ENCODE assay signal across 15 cellular contexts in the genomic region with DNA sequence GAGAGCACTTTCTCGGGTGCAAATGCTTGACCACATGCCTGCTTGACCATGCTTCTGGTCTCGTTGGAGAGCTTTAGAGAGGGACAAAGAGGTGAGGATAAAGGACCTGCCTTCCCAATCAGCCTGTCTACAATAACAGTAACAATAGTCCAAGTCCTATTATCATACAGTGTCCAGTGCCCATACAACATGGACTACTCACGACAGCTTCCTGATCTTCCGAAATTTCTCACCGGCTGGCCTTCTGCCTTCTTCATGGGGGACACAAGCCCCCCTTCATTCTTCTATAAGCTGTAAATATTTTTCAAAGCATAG.
DNase-seq lines count a peak whose midpoint lies in the region; ATAC-seq, FAIRE-seq and TF ChIP-seq lines count a peak whose summit lies in the region.
"Had no signal": no experiment of that assay in that cellular context is flagged by ENCODE, and none has a peak within 500 bp of the region (broad histone marks: within the 10 kb centered on the region; RNA-seq: fewer than 3 reads in every experiment).

No MANE protein-coding gene starts in this region.

- peaks cover 13% of the 10 kb centered on the region for H3K27me3 Mint-ChIP-seq in glutamatergic neuron (ENCODE audit: unreplicated experiment)

- TF ChIP-seq POLR2A in A549 (IDR thresholded peaks at IDR 0.05; ENCODE audit: low read length) = no peak
- no peak for TF ChIP-seq POLR2A in gastrocnemius medialis (IDR thresholded peaks at IDR 0.05)

- H2BK5ac ChIP-seq in neuronal stem cell (ENCODE audit: low read length) = no peak overlapping the region

- H3K9me3 ChIP-seq in A549 (no peaks in the 10 kb centered on the region), OCI-LY3 (ENCODE audit: insufficient read depth, low read length) (no peaks in the 10 kb centered on the region), neuronal stem cell (replicated peaks in 1 of 2; ENCODE audit: control insufficient read depth in 2 of 2, insufficient read depth in 1 of 2, low read depth in 1 of 2, low read length in 2 of 2) (no peaks in the 10 kb centered on the region), gastrocnemius medialis (no peaks in the 10 kb centered on the region)

- no peaks in the 10 kb centered on the region for H3K36me3 Mint-ChIP-seq in glutamatergic neuron (ENCODE audit: unreplicated experiment)
- H3K36me3 Mint-ChIP-seq: CD8-positive, alpha-beta T cell had no signal

- peak overlapping the region; percentile 70 for H3K27ac Mint-ChIP-seq in glutamatergic neuron (ENCODE audit: unreplicated experiment)
- H3K27ac Mint-ChIP-seq: B cell; CD8-positive, alpha-beta T cell had no signal

- no peak overlapping the region for H2AK5ac ChIP-seq in neuronal stem cell (ENCODE audit: low read depth, low read length)

- peaks cover 13% of the 10 kb centered on the region for H3K9me3 Mint-ChIP-seq in glutamatergic neuron (ENCODE audit: unreplicated experiment)
- H3K9me3 Mint-ChIP-seq: CD8-positive, alpha-beta T cell had no signal

- no peaks in the 10 kb centered on the region for H3K4me1 ChIP-seq in A549
- H3K4me1 ChIP-seq in OCI-LY3 (ENCODE audit: low read length) = 0 out of 2 replicates have a peak, but pooled peaks cover 4% of the 10 kb centered on the region
- H3K4me1 ChIP-seq in neuronal stem cell (ENCODE audit: control insufficient read depth in 2 of 2, insufficient read depth in 1 of 2, low read depth in 1 of 2, low read length in 2 of 2) = peaks cover 2 to 4% of the 10 kb centered on the region in 2 donors
- no peaks in the 10 kb centered on the region for H3K4me1 ChIP-seq in gastrocnemius medialis
- H3K4me1 ChIP-seq: BLaER1 treated with 17β-estradiol and CSF1 and Interleukin-3, amounts not matched to agents 10 nM and 100 nM had no signal

- H3K27ac ChIP-seq in A549 (no peak overlapping the region), OCI-LY3 (ENCODE audit: low read length) (no peak overlapping the region), neuronal stem cell (replicated peaks; ENCODE audit: low read length) (no peak overlapping the region), gastrocnemius medialis (no peak overlapping the region)
- H3K27ac ChIP-seq: 22Rv1; BLaER1 treated with 17β-estradiol and CSF1 and Interleukin-3, amounts not matched to agents 10 nM and 100 nM; GM23248 had no signal

- TF ChIP-seq RAD21 in A549 (conservative IDR thresholded peaks at IDR 0.05 in 1 of 2, IDR thresholded peaks at IDR 0.05 in 1 of 2) = no peak

- ATAC-seq in A549 (peak; percentile 51 to 65; a peak in 4 of 6 replicates), HG02759 (IDR thresholded peaks at IDR 0.05; ENCODE audit: unreplicated experiment) (no peak), gastrocnemius medialis (no peak)
- ATAC-seq: CD8-positive, alpha-beta T cell had no signal

- H3K4me3 ChIP-seq in A549 (no peak overlapping the region), OCI-LY3 (ENCODE audit: low read length) (no peak overlapping the region), neuronal stem cell (ENCODE audit: low read length in 2 of 2) (no peak overlapping the region), gastrocnemius medialis (no peak overlapping the region)
- H3K4me3 ChIP-seq: BLaER1 treated with 17β-estradiol and CSF1 and Interleukin-3, amounts not matched to agents 10 nM and 100 nM; GM23248 had no signal

- TF ChIP-seq CTCF in A549 (IDR thresholded peaks at IDR 0.05) = no peak
- no peak for TF ChIP-seq CTCF in OCI-LY3 (IDR thresholded peaks at IDR 0.05; ENCODE audit: low read depth, low read length)
- TF ChIP-seq CTCF in glutamatergic neuron (IDR thresholded peaks at IDR 0.05; ENCODE audit: partially characterized antibody, unreplicated experiment) = no peak
- TF ChIP-seq CTCF in gastrocnemius medialis (IDR thresholded peaks at IDR 0.05 in 4 of 5, conservative IDR thresholded peaks at IDR 0.05 in 1 of 5) = no peak

- no peak overlapping the region for H3K4me3 Mint-ChIP-seq in glutamatergic neuron (ENCODE audit: unreplicated experiment)
- H3K4me3 Mint-ChIP-seq: B cell; CD8-positive, alpha-beta T cell had no signal

- no peak overlapping the region for H3K4ac ChIP-seq in neuronal stem cell (ENCODE audit: low read length)

- 44% methylated on average over 5 of the region's 5 CpGs for WGBS in A549 (ENCODE audit: missing lambda C conversion rate)
- WGBS in neuronal stem cell (ENCODE audit: extremely low coverage in 2 of 2, insufficient read length in 2 of 2, insufficient replicate concordance in 1 of 2), 2 donors = no CpG with 5 or more reads among the region's 5 CpGs

- no peaks in the 10 kb centered on the region for H4K20me1 ChIP-seq in OCI-LY3 (ENCODE audit: insufficient read depth, low read length)
- H4K20me1 ChIP-seq: BLaER1 treated with 17β-estradiol and CSF1 and Interleukin-3, amounts not matched to agents 10 nM and 100 nM had no signal

- H3K4me1 Mint-ChIP-seq in glutamatergic neuron (ENCODE audit: low read depth, unreplicated experiment) = peaks cover 44% of the 10 kb centered on the region
- H3K4me1 Mint-ChIP-seq: B cell had no signal

- no peak for FAIRE-seq in A549 (lab: Jason Lieb, UNC)
- FAIRE-seq: GM19239 had no signal

- H2AFZ ChIP-seq in OCI-LY3 (ENCODE audit: low read depth, low read length) (no peak overlapping the region), neuronal stem cell (ENCODE audit: low read length) (peak overlapping the region; percentile 4)
- H2AFZ ChIP-seq: GM23248 had no signal

- H3K18ac ChIP-seq in neuronal stem cell (ENCODE audit: low read length) = no peak overlapping the region

- no peak overlapping the region for H3K14ac ChIP-seq in neuronal stem cell (ENCODE audit: low read length)

- POLR2A ChIA-PET in A549 (lab: Yijun Ruan, JAX) = no interaction called here

- no peak overlapping the region for H2BK120ac ChIP-seq in neuronal stem cell (ENCODE audit: low read depth, low read length)

- no peak overlapping the region for H2BK15ac ChIP-seq in neuronal stem cell (ENCODE audit: low read length)

- H3K36me3 ChIP-seq in OCI-LY3 (replicated peaks; ENCODE audit: low read depth, low read length) (no peaks in the 10 kb centered on the region), neuronal stem cell (replicated peaks in 1 of 2; ENCODE audit: control insufficient read depth in 2 of 2, insufficient read depth in 2 of 2, low read length in 2 of 2) (no peaks in the 10 kb centered on the region), gastrocnemius medialis (no peaks in the 10 kb centered on the region)
- H3K36me3 ChIP-seq: BLaER1 treated with 17β-estradiol and CSF1 and Interleukin-3, amounts not matched to agents 10 nM and 100 nM had no signal

- CTCF ChIA-PET in A549 (lab: Yijun Ruan, JAX) = interaction anchor here (0.9 to 1.0 kb wide), 2 partner anchors 8 to 397 kb away, joined by 3 to 4 read pairs; no protein-coding TSS in a partner anchor

- no peak overlapping the region for H2BK12ac ChIP-seq in neuronal stem cell (ENCODE audit: low read length)

- no peaks in the 10 kb centered on the region for H3K79me2 ChIP-seq in OCI-LY3 (ENCODE audit: low read length)

- H3K9ac ChIP-seq in OCI-LY3 (ENCODE audit: low read length) (no peak overlapping the region), neuronal stem cell (ENCODE audit: low read depth, low read length, poor library complexity) (no peak overlapping the region)
- H3K9ac ChIP-seq: BLaER1 treated with 17β-estradiol and CSF1 and Interleukin-3, amounts not matched to agents 10 nM and 100 nM; GM23248 had no signal

- no peak overlapping the region for H3K4me2 ChIP-seq in A549
- H3K4me2 ChIP-seq in OCI-LY3 (ENCODE audit: low read length) = peak overlapping the region; percentile 29
- no peak overlapping the region for H3K4me2 ChIP-seq in neuronal stem cell (ENCODE audit: insufficient read depth, low read length, poor library complexity, severe bottlenecking)
- H3K4me2 ChIP-seq: BLaER1 treated with 17β-estradiol and CSF1 and Interleukin-3, amounts not matched to agents 10 nM and 100 nM had no signal

- H3K23ac ChIP-seq in neuronal stem cell (ENCODE audit: low read depth, low read length, poor library complexity) = no peak overlapping the region

- no peaks in the 10 kb centered on the region for H3K27me3 ChIP-seq in OCI-LY3 (ENCODE audit: low read depth, low read length)
- H3K27me3 ChIP-seq in neuronal stem cell (ENCODE audit: control insufficient read depth in 3 of 3, insufficient read depth in 3 of 3, low read depth in 1 of 3, low read length in 3 of 3) = no peaks in the 10 kb centered on the region
- H3K27me3 ChIP-seq in gastrocnemius medialis = no peaks in the 10 kb centered on the region
- H3K27me3 ChIP-seq: BLaER1 treated with 17β-estradiol and CSF1 and Interleukin-3, amounts not matched to agents 10 nM and 100 nM had no signal

- DNase-seq in A549 (ENCODE audit: low read depth in 1 of 2, low spot score in 1 of 2) (no peak), glutamatergic neuron (no peak), neuronal stem cell (ENCODE audit: low spot score) (no peak), NCI-H128 (lab: John Stamatoyannopoulos, UW; ENCODE audit: unreplicated experiment) (no peak), gastrocnemius medialis (no peak)
- no peak for DNase-seq in activated T-cell treated with anti-CD3 and anti-CD28 coated beads, Interleukin-2, amount 50 U/mL, for 48 hours
- DNase-seq: CD8-positive, alpha-beta T cell; GF-D8 had no signal

- intact Hi-C loops in gastrocnemius medialis (cut with DNase I; ENCODE audit: low total_unique reads) = loop anchor here (5.0 kb wide), 1 partner anchor 482 kb away; no protein-coding TSS in a partner anchor

- no peak overlapping the region for H4K8ac ChIP-seq in neuronal stem cell (ENCODE audit: low read depth, low read length)

- H4K91ac ChIP-seq in neuronal stem cell (ENCODE audit: low read depth, low read length, poor library complexity) = no peak overlapping the region

- TF ChIP-seq EP300 in A549 (IDR thresholded peaks at IDR 0.05) = no peak

- H3K79me1 ChIP-seq in neuronal stem cell (ENCODE audit: low read depth, low read length) = no peaks in the 10 kb centered on the region

- in situ Hi-C loops in gastrocnemius medialis (cut with MboI; ENCODE audit: low sequenced_read_pairs in 4 of 4) = no loop called here

TF ChIP-seq in A549, 52 proteins besides CTCF, POLR2A, EP300 and RAD21 (continues in another document):
- TF ChIP-seq NR3C1 (IDR thresholded peaks at IDR 0.05) (no peak), CEBPB (IDR thresholded peaks at IDR 0.05) (no peak), ZSCAN20 (CRISPR knock-in tag; IDR thresholded peaks at IDR 0.05) (no peak), MAZ (IDR thresholded peaks at IDR 0.05; ENCODE audit: borderline replicate concordance, low read depth, low read length) (no peak), EHMT2 (IDR thresholded peaks at IDR 0.05; ENCODE audit: low read depth) (no peak), JUN (IDR thresholded peaks at IDR 0.05) (no peak), ZNF302 (CRISPR knock-in tag; IDR thresholded peaks at IDR 0.05) (no peak), HEYL (CRISPR knock-in tag; IDR thresholded peaks at IDR 0.05) (no peak), ESRRA (IDR thresholded peaks at IDR 0.05; ENCODE audit: borderline replicate concordance, low read length) (no peak)
- TF ChIP-seq, protein P1, sequence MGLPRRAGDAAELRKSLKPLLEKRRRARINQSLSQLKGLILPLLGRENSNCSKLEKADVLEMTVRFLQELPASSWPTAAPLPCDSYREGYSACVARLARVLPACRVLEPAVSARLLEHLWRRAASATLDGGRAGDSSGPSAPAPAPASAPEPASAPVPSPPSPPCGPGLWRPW (IDR thresholded peaks at IDR 0.05) = no peak

Comparison
In these comparisons a context has a peak if more than half of its experiments do, and no peak if none do; other contexts are left out.
1. ATAC-seq: peak in A549 (2 of 2); none in HG02759 (single experiment) and gastrocnemius medialis (0 of 2).